8 cellular contexts compared by ENCODE assay signal in the genomic region with DNA sequence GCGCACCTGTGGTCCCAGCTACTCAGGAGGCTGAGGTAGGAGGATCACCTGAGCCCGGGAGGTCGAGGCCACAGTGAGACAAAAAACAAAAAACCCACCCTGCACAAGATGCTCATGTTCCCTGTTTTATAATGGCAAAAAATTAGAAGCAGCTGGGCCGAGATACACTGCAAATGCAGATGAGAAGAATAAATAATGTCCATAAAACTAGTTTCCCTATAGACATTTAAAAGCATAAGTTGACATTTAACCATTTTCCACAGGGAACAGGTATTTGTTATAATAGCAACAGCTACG. TPM values are rescaled to one million over a fixed set of nuclear protein-coding genes. Genes with fewer than 3 reads are reported as not detected.
DNase-seq lines count a peak whose midpoint lies in the region; ATAC-seq and TF ChIP-seq lines count a peak whose summit lies in the region.

No MANE protein-coding gene starts in this region.

- 87% methylated on average over 5 of the region's 5 CpGs for WGBS in HUES64

- 0 out of 2 replicates have a peak overlapping the region, but pooled peaks have one; percentile 58 for H3K27ac ChIP-seq in HUES64 (ENCODE audit: low read depth, low read length)

- H3K4me3 ChIP-seq in AG09309 (ENCODE audit: control insufficient read depth, low read depth, low read length) (peak overlapping the region; percentile 87), HUES64 (ENCODE audit: low read length) (peak overlapping the region; percentile 100)

- DNase-seq in AG09309 (ENCODE audit: low read depth) (no peak), chondrocyte (ENCODE audit: low spot score) (no peak), NCI-H748 treated with DMSO at 0.1 percent for 48 hours (lab: John Stamatoyannopoulos, UW) (no peak), NCI-H82 treated with DMSO at 0.1 percent for 48 hours (lab: John Stamatoyannopoulos, UW; ENCODE audit: unreplicated experiment) (no peak), amniotic stem cell (lab: John Stamatoyannopoulos, UW) (no peak)
- DNase-seq in naive thymus-derived CD8-positive, alpha-beta T cell = no peak

- no peaks in the 10 kb centered on the region for H3K27me3 ChIP-seq in HUES64 (ENCODE audit: insufficient read depth, low read length)

- POLR2A ChIA-PET in naive thymus-derived CD8-positive, alpha-beta T cell (lab: Charles Lee) = interaction anchor here (0.5 to 2.3 kb wide), 5 partner anchors 11 to 687 kb away, joined by 3 to 23 read pairs (median 5); a partner anchor contains a TSS

- no peaks in the 10 kb centered on the region for H3K27me3 Mint-ChIP-seq in chondrocyte (ENCODE audit: low read depth)
- no peaks in the 10 kb centered on the region for H3K27me3 Mint-ChIP-seq in naive thymus-derived CD8-positive, alpha-beta T cell

- H3K36me3 ChIP-seq in HUES64 (ENCODE audit: insufficient read depth, low read length) = no peaks in the 10 kb centered on the region

- TF ChIP-seq CTCF in AG09309 (IDR thresholded peaks at IDR 0.05; ENCODE audit: control insufficient read depth, insufficient read depth, low read depth, low read length, missing control alignments) = no peak
- no peak for TF ChIP-seq CTCF in chondrocyte (IDR thresholded peaks at IDR 0.05)

- H3K9ac ChIP-seq in HUES64 (ENCODE audit: low read depth, low read length) = 0 out of 2 replicates have a peak overlapping the region, but pooled peaks have one; percentile 50

- H3K4me1 Mint-ChIP-seq in chondrocyte (ENCODE audit: low read depth) = peaks cover 26% of the 10 kb centered on the region
- H3K4me1 Mint-ChIP-seq in naive thymus-derived CD8-positive, alpha-beta T cell = peaks cover 13 to 45% (median 40%) of the 10 kb centered on the region in 4 donors

- no peaks in the 10 kb centered on the region for H3K9me3 Mint-ChIP-seq in chondrocyte (ENCODE audit: low read depth)
- H3K9me3 Mint-ChIP-seq in naive thymus-derived CD8-positive, alpha-beta T cell = no peaks in the 10 kb centered on the region

- peak overlapping the region; percentile 87 for H3K4me3 Mint-ChIP-seq in chondrocyte (ENCODE audit: unreplicated experiment)
- peak overlapping the region; percentile 84 to 95 (median 92) for H3K4me3 Mint-ChIP-seq in naive thymus-derived CD8-positive, alpha-beta T cell

- H3K9me3 ChIP-seq in HUES64 (ENCODE audit: insufficient read depth, low read depth, low read length) = no peaks in the 10 kb centered on the region

- no peaks in the 10 kb centered on the region for H3K36me3 Mint-ChIP-seq in chondrocyte (ENCODE audit: low read depth)
- H3K36me3 Mint-ChIP-seq in naive thymus-derived CD8-positive, alpha-beta T cell = peaks cover 0 to 2% (median 0%) of the 10 kb centered on the region in 3 donors

- no peak for ATAC-seq in naive thymus-derived CD8-positive, alpha-beta T cell
- no peak for ATAC-seq in HG02642 (IDR thresholded peaks at IDR 0.05; ENCODE audit: poor library complexity, unreplicated experiment)

- peaks cover 15% of the 10 kb centered on the region for H3K4me1 ChIP-seq in HUES64 (ENCODE audit: insufficient read depth, low read length)

- peak overlapping the region; percentile 93 for H3K27ac Mint-ChIP-seq in chondrocyte (ENCODE audit: unreplicated experiment)
- peak overlapping the region; percentile 91 to 97 (median 94) for H3K27ac Mint-ChIP-seq in naive thymus-derived CD8-positive, alpha-beta T cell

RNA-seq across cellular contexts. Expression of a gene that starts 0.5 kb away (rescaled TPM):
- 60.9 TPM for polyA plus RNA-seq in HUES64 (2013, experiment 1 of 2)
- polyA plus RNA-seq in HUES64 (2013, experiment 2 of 2) = 57.7 TPM
- 47.3 to 79.8 TPM (median 49.7 TPM) in 3 replicates for total RNA-seq in chondrocyte
- total RNA-seq in naive thymus-derived CD8-positive, alpha-beta T cell = 10 to 100 TPM; 94.8 to 95.9 TPM
- 10 to 100 TPM; 32.3 to 55.7 (median 38.7) TPM for polyA plus RNA-seq in naive thymus-derived CD8-positive, alpha-beta T cell

RNA-seq across cellular contexts. Expression of a gene that starts 37.2 kb away (rescaled TPM):
- 42.5 TPM for polyA plus RNA-seq in HUES64 (2013, experiment 1 of 2)
- polyA plus RNA-seq in HUES64 (2013, experiment 2 of 2) = 45.1 TPM
- 28.8 to 42.9 TPM (median 30.2 TPM) in 3 replicates for total RNA-seq in chondrocyte
- 10 to 100 TPM; 30.1 to 39.5 TPM for total RNA-seq in naive thymus-derived CD8-positive, alpha-beta T cell
- 10 to 100 TPM; 29.9 to 41.9 (median 33.8) TPM for polyA plus RNA-seq in naive thymus-derived CD8-positive, alpha-beta T cell
